7 cellular contexts compared by ENCODE assay signal in genomic region chr12:108284163-108284562, GRCh38. TPM values are rescaled to one million over a fixed set of nuclear protein-coding genes. Genes with fewer than 3 reads are reported as not detected.
"Had no signal": no experiment of that assay in that cellular context is flagged by ENCODE, and none has a peak within 500 bp of the region (broad histone marks: within the 10 kb centered on the region; RNA-seq: fewer than 3 reads in every experiment).

No MANE protein-coding gene starts in this region.

- H3K9me3 Mint-ChIP-seq: H9 had no signal

- H3K4me3 Mint-ChIP-seq: H9 had no signal

- DNase-seq: GOT3, H9, HCEC 1CT, IMR-90, KG1 had no signal

- ATAC-seq: K562 had no signal

- H3K4me3 ChIP-seq: K562 had no signal

RNA-seq across cellular contexts. Expression of gene CMKLR1, which starts 54.9 kb away (rescaled TPM):
- total RNA-seq: HT-29, IMR-90 had no signal
